Comparison of ENCODE assay signal across 8 cellular contexts in the genomic region with DNA sequence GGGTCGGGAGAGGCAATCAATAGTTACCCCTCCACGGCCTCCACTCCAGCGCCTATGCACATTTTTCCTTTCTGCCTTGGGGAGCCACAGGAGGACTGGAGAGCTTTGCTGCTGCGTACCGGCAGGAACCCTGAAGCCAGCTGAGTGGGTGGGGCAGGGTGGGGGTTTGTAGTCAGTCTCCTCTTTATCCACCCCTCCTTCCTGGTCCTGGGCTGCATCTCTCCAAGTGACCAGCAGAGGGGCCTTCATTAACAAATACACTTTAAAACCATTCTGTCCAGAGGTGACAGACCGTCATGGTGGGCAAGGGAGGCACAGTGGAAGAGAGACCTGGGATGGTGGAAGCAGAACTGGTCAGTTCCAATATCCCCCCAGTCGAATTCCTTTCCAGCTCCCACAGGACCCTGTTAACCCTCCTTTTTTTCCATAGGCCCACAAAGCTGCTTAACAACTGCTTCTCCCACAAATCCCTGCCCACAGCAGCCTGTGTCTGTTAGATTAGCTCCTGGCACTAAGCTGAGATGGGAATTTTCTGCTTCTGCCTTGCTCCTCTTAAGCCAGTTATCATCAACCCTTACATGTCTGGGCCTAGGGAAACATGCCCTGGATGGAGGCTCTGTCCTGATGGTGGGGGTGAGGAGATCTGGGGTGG. TPM values are rescaled to one million over a fixed set of nuclear protein-coding genes. Genes with fewer than 3 reads are reported as not detected.
A peak's percentile ranks its signal among the peaks of the same experiment; 100 is the strongest.
DNase-seq lines count a peak whose midpoint lies in the region; ATAC-seq and TF ChIP-seq lines count a peak whose summit lies in the region.

No MANE protein-coding gene starts in this region.

- no peaks in the 10 kb centered on the region for H3K9me3 ChIP-seq in vagina

- H3K9me3 Mint-ChIP-seq in effector memory CD8-positive, alpha-beta T cell, result no peaks in the 10 kb centered on the region
- no peaks in the 10 kb centered on the region for H3K9me3 Mint-ChIP-seq in memory B cell

- H3K4me1 ChIP-seq in vagina, result peaks cover 18% of the 10 kb centered on the region

- POLR2A ChIA-PET in AG04449 (lab: Yijun Ruan, JAX), result no interaction called here

- DNase-seq in AG04449 (ENCODE audit: low read depth, low spot score), result no peak
- DNase-seq in GM10266 (ENCODE audit: extremely low spot score), result peak; percentile 83
- no peak for DNase-seq in LNCaP clone FGC (ENCODE audit: low read depth)
- DNase-seq in SK-MEL-5 (ENCODE audit: low read depth, low spot score), result peak; percentile 81
- DNase-seq in effector memory CD8-positive, alpha-beta T cell, result no peak
- peak; percentile 24 to 25 for DNase-seq in memory B cell (ENCODE audit: low spot score in 2 of 2)
- no peak for DNase-seq in vagina (ENCODE audit: extremely low spot score in 2 of 2)

- intact Hi-C loops in vagina (cut with DNase I), result no loop called here

- no peaks in the 10 kb centered on the region for H3K27me3 ChIP-seq in vagina

- CTCF ChIA-PET in AG04449 (lab: Yijun Ruan, JAX), result interaction anchor here (0.6 to 7.8 kb wide), 27 partner anchors 9 to 330 kb away, joined by 3 to 55 read pairs (median 4); a partner anchor contains a TSS

- H3K4me1 Mint-ChIP-seq in effector memory CD8-positive, alpha-beta T cell (ENCODE audit: low read depth in 2 of 2), result peaks cover 0 to 8% of the 10 kb centered on the region in 2 donors
- peaks cover 9% of the 10 kb centered on the region for H3K4me1 Mint-ChIP-seq in memory B cell

- peaks cover 41 to 65% of the 10 kb centered on the region in 2 donors for H3K27me3 Mint-ChIP-seq in effector memory CD8-positive, alpha-beta T cell
- peaks cover 23% of the 10 kb centered on the region for H3K27me3 Mint-ChIP-seq in memory B cell

- TF ChIP-seq CTCF in AG04449 (IDR thresholded peaks at IDR 0.05; ENCODE audit: insufficient read depth, low read length, missing control alignments), result peak; percentile 66
- TF ChIP-seq CTCF in GM10266 (IDR thresholded peaks at IDR 0.05; ENCODE audit: control insufficient read depth, insufficient read depth, low read depth, missing control alignments), result peak; percentile 67
- TF ChIP-seq CTCF in LNCaP clone FGC (IDR thresholded peaks at IDR 0.05; ENCODE audit: control insufficient read depth, extremely low read depth, insufficient read depth), result peak; percentile 63
- peak; percentile 13 to 36 (median 19) for TF ChIP-seq CTCF in vagina (IDR thresholded peaks at IDR 0.05)

- no peak overlapping the region for H3K4me3 Mint-ChIP-seq in effector memory CD8-positive, alpha-beta T cell
- no peak overlapping the region for H3K4me3 Mint-ChIP-seq in memory B cell

- H3K36me3 Mint-ChIP-seq in effector memory CD8-positive, alpha-beta T cell (ENCODE audit: insufficient read depth), result no peaks in the 10 kb centered on the region
- no peaks in the 10 kb centered on the region for H3K36me3 Mint-ChIP-seq in memory B cell

- no peak overlapping the region for H3K4me3 ChIP-seq in AG04449 (ENCODE audit: low read depth, low read length)
- no peak overlapping the region for H3K4me3 ChIP-seq in LNCaP clone FGC (ENCODE audit: low read depth, low read length)
- no peak overlapping the region for H3K4me3 ChIP-seq in vagina

- no peak for TF ChIP-seq POLR2A in vagina (IDR thresholded peaks at IDR 0.05)

- H3K27ac Mint-ChIP-seq in effector memory CD8-positive, alpha-beta T cell, result no peak overlapping the region
- H3K27ac Mint-ChIP-seq in memory B cell, result no peak overlapping the region

- peak; percentile 33 for ATAC-seq in effector memory CD8-positive, alpha-beta T cell (replicated peaks)
- peak; percentile 77 for ATAC-seq in memory B cell (ENCODE audit: low read depth)
- no peak for ATAC-seq in HG02610 (IDR thresholded peaks at IDR 0.05; ENCODE audit: unreplicated experiment)

- no peaks in the 10 kb centered on the region for H3K36me3 ChIP-seq in vagina

- in situ Hi-C loops in SK-MEL-5 (cut with HindIII; ENCODE audit: low pct_unique_long_range_greater_than_20kb, low sequenced_read_pairs), result no loop called here

- no peak overlapping the region for H3K27ac ChIP-seq in vagina

RNA-seq across cellular contexts. Expression of a gene that starts 3.9 kb away (rescaled TPM):
- total RNA-seq in SK-MEL-5 (2014; rRNA removed; shearing (Covaris generic)), result 0.05 TPM in 1 of 2 replicates, not detected in the other
- 0.45 and 1.3 TPM in 2 replicates for polyA plus RNA-seq in SK-MEL-5 (2015; cell fraction: cytosol; rRNA removed)
- polyA plus RNA-seq in SK-MEL-5 (2015; cell fraction: nucleus; rRNA removed), result 2.5 and 2.6 TPM in 2 replicates
- 3.2 TPM for total RNA-seq in vagina

RNA-seq across cellular contexts. Expression of a gene that starts 23.6 kb away (rescaled TPM):
- 8.8 and 9.4 TPM in 2 replicates for total RNA-seq in SK-MEL-5 (2014; rRNA removed; shearing (Covaris generic))
- polyA plus RNA-seq in SK-MEL-5 (2015; cell fraction: cytosol; rRNA removed), result 8.1 and 12.7 TPM in 2 replicates
- polyA plus RNA-seq in SK-MEL-5 (2015; cell fraction: nucleus; rRNA removed), result 65.5 and 102 TPM in 2 replicates
- total RNA-seq in vagina, result 22.1 TPM

RNA-seq across cellular contexts. Expression of a gene that starts 23.6 kb away (rescaled TPM):
- total RNA-seq in SK-MEL-5 (2014; rRNA removed; shearing (Covaris generic)), result 8.7 and 11.5 TPM in 2 replicates
- polyA plus RNA-seq in SK-MEL-5 (2015; cell fraction: cytosol; rRNA removed), result 17.3 and 23.0 TPM in 2 replicates
- polyA plus RNA-seq in SK-MEL-5 (2015; cell fraction: nucleus; rRNA removed), result 23.6 and 31.7 TPM in 2 replicates
- total RNA-seq in vagina, result 15.5 TPM

RNA-seq across cellular contexts. Expression of a gene that starts 37.8 kb away (rescaled TPM):
- total RNA-seq in SK-MEL-5 (2014; rRNA removed; shearing (Covaris generic)), result 2.8 and 5.6 TPM in 2 replicates
- 11.1 and 20.3 TPM in 2 replicates for polyA plus RNA-seq in SK-MEL-5 (2015; cell fraction: cytosol; rRNA removed)
- 19.5 and 21.2 TPM in 2 replicates for polyA plus RNA-seq in SK-MEL-5 (2015; cell fraction: nucleus; rRNA removed)
- 7.1 TPM for total RNA-seq in vagina

RNA-seq across cellular contexts. Expression of a gene that starts 40.3 kb away (rescaled TPM):
- total RNA-seq in SK-MEL-5 (2014; rRNA removed; shearing (Covaris generic)), result not detected in 2 replicates
- polyA plus RNA-seq in SK-MEL-5 (2015; cell fraction: cytosol; rRNA removed), result not detected in 2 replicates
- polyA plus RNA-seq in SK-MEL-5 (2015; cell fraction: nucleus; rRNA removed), result not detected in 2 replicates
- 0.25 TPM for total RNA-seq in vagina

Comparison
In these comparisons a context has a peak if more than half of its experiments do, and no peak if none do; other contexts are left out.
1. DNase-seq: peak in GM10266 (single experiment), SK-MEL-5 (single experiment) and memory B cell (2 of 2); none in AG04449 (single experiment), LNCaP clone FGC (single experiment), effector memory CD8-positive, alpha-beta T cell (0 of 3) and vagina (0 of 2).
2. Peak in every context shown above with its lines, with median percentiles within 50 percentile points of each other: CTCF ChIP-seq.